Comparison of ENCODE assay signal across 22 cellular contexts in the genomic region with DNA sequence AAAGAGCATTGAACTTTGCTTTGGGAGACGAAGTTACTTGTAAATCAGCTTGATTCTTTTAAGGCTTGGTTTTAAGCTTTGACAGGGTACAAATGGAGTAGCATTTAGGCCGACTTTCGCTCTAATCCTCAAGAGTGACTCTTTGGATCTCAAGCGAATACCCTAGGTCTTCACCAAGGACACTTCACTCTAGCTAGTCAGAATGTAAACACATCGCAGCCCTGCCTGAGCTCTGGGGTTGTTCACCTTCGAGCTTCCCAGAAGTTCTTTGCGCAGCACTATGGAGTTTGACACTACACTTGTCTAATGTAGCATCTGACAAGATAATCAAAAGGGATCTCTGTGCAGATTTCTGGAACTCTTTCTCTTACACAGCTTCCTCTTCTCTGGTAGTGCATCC. TPM values are rescaled to one million over a fixed set of nuclear protein-coding genes. Genes with fewer than 3 reads are reported as not detected.
DNase-seq lines count a peak whose midpoint lies in the region; TF ChIP-seq lines count a peak whose summit lies in the region.
"Had no signal": no experiment of that assay in that cellular context is flagged by ENCODE, and none has a peak within 500 bp of the region (broad histone marks: within the 10 kb centered on the region; RNA-seq: fewer than 3 reads in every experiment).

No MANE protein-coding gene starts in this region.

- H3K9me2 ChIP-seq in hepatocyte (replicated peaks; ENCODE audit: insufficient read depth): no peaks in the 10 kb centered on the region

- no peaks in the 10 kb centered on the region for H3K27me3 Mint-ChIP-seq in MCF 10A (ENCODE audit: insufficient read depth, unreplicated experiment)
- no peaks in the 10 kb centered on the region for H3K27me3 Mint-ChIP-seq in type B pancreatic cell

- WGBS in mammary epithelial cell (ENCODE audit: low coverage, missing lambda C conversion rate): 94% methylated on average over 6 of the region's 7 CpGs
- 80% methylated on average over 7 of the region's 7 CpGs for WGBS in hepatocyte (ENCODE audit: low lambda C conversion rate, missing lambda C conversion rate)

- TF ChIP-seq CTCF in mammary epithelial cell (conservative IDR thresholded peaks at IDR 0.05 in 1 of 2, IDR thresholded peaks at IDR 0.05 in 1 of 2; ENCODE audit: extremely low read depth in 1 of 2, insufficient read depth in 1 of 2, low read depth in 1 of 2, low read length in 2 of 2): no peak
- no peak for TF ChIP-seq CTCF in MCF 10A (IDR thresholded peaks at IDR 0.05; ENCODE audit: unreplicated experiment)
- no peak for TF ChIP-seq CTCF in hepatocyte (IDR thresholded peaks at IDR 0.05; ENCODE audit: poor library complexity)
- TF ChIP-seq CTCF in type B pancreatic cell (conservative IDR thresholded peaks at IDR 0.05): no peak
- TF ChIP-seq CTCF in A673 (conservative IDR thresholded peaks at IDR 0.05; ENCODE audit: low read depth, low read length): no peak

- H3K4me2 ChIP-seq in mammary epithelial cell (ENCODE audit: insufficient read depth, low read depth, low read length) (no peak overlapping the region), hepatocyte (no peak overlapping the region)
- H3K4me2 ChIP-seq: GM23338 had no signal

- dilution Hi-C loops in mammary epithelial cell (cut with HindIII; ENCODE audit: low sequenced_read_pairs): loop anchor here (5.0 kb wide), 1 partner anchor 42 kb away; no protein-coding TSS in a partner anchor

- H2AFZ ChIP-seq in mammary epithelial cell (ENCODE audit: low read depth, low read length) (peak overlapping the region; percentile 1), hepatocyte (peak overlapping the region; percentile 24)
- H2AFZ ChIP-seq: GM23338 had no signal

- H3K4me3 Mint-ChIP-seq in MCF 10A (ENCODE audit: unreplicated experiment) (no peak overlapping the region), type B pancreatic cell (no peak overlapping the region)
- H3K4me3 Mint-ChIP-seq: CD14-positive monocyte; CD4-positive, alpha-beta T cell; CD8-positive, alpha-beta memory T cell; GM23338; HFFc6 had no signal

- H3K27me3 ChIP-seq in mammary epithelial cell (ENCODE audit: insufficient read depth, low read length) (no peaks in the 10 kb centered on the region), hepatocyte (no peaks in the 10 kb centered on the region), A673 (replicated peaks; ENCODE audit: insufficient read depth, low read depth, low read length, poor library complexity) (no peaks in the 10 kb centered on the region)
- H3K27me3 ChIP-seq: BE2C; BLaER1 treated with 17β-estradiol and CSF1 and Interleukin-3, amounts not matched to agents 10 nM and 100 nM had no signal

- H4K20me1 ChIP-seq in mammary epithelial cell (ENCODE audit: insufficient read depth, low read length): no peaks in the 10 kb centered on the region
- H4K20me1 ChIP-seq in hepatocyte (ENCODE audit: insufficient read depth, poor library complexity, severe bottlenecking): no peaks in the 10 kb centered on the region
- H4K20me1 ChIP-seq: BLaER1 treated with 17β-estradiol and CSF1 and Interleukin-3, amounts not matched to agents 10 nM and 100 nM had no signal

- CTCF ChIA-PET in mammary epithelial cell (lab: Charles Lee; ENCODE audit: low non-redundant PET) (no interaction called here), MCF 10A (lab: Yijun Ruan, JAX) (interaction anchor here (0.7 to 0.8 kb wide), 2 partner anchors 149 to 234 kb away, joined by 3 read pairs; no protein-coding TSS in a partner anchor), A673 (lab: Charles Lee) (no interaction called here)

- H3K4me3 ChIP-seq in mammary epithelial cell (replicated peaks in 1 of 3; ENCODE audit: insufficient read depth in 1 of 3, low read depth in 2 of 3, low read length in 3 of 3) (no peak overlapping the region), hepatocyte (no peak overlapping the region), A673 (ENCODE audit: low read depth, low read length, poor library complexity, severe bottlenecking) (no peak overlapping the region)
- H3K4me3 ChIP-seq: BLaER1 treated with 17β-estradiol and CSF1 and Interleukin-3, amounts not matched to agents 10 nM and 100 nM; GM12878; GM23338; HAP-1 had no signal

- H3K9me3 Mint-ChIP-seq in MCF 10A (ENCODE audit: unreplicated experiment): no peaks in the 10 kb centered on the region
- H3K9me3 Mint-ChIP-seq in type B pancreatic cell: no peaks in the 10 kb centered on the region
- H3K9me3 Mint-ChIP-seq: HFFc6 had no signal

- no peaks in the 10 kb centered on the region for H3K9me3 ChIP-seq in mammary epithelial cell (replicated peaks; ENCODE audit: insufficient read depth, low read length)
- H3K9me3 ChIP-seq in hepatocyte (ENCODE audit: low read depth): no peaks in the 10 kb centered on the region
- no peaks in the 10 kb centered on the region for H3K9me3 ChIP-seq in A673 (ENCODE audit: low read depth, low read length, poor library complexity, severe bottlenecking)
- H3K9me3 ChIP-seq: BE2C had no signal

- H3K27ac Mint-ChIP-seq in MCF 10A (ENCODE audit: low read depth, unreplicated experiment): no peak overlapping the region
- peak overlapping the region; percentile 73 for H3K27ac Mint-ChIP-seq in type B pancreatic cell
- H3K27ac Mint-ChIP-seq: CD4-positive, alpha-beta T cell; CD8-positive, alpha-beta memory T cell; GM23338; HFFc6 had no signal

- H3K36me3 Mint-ChIP-seq in MCF 10A (ENCODE audit: insufficient read depth, unreplicated experiment) (no peaks in the 10 kb centered on the region), type B pancreatic cell (no peaks in the 10 kb centered on the region)

- DNase-seq in mammary epithelial cell (no peak), MCF 10A (ENCODE audit: unreplicated experiment) (no peak), hepatocyte (ENCODE audit: low spot score) (no peak), type B pancreatic cell (ENCODE audit: extremely low spot score, unreplicated experiment) (no peak), A673 (ENCODE audit: low spot score) (no peak)
- DNase-seq in activated CD4-positive, alpha-beta T cell treated with anti-CD3 and anti-CD28 coated beads for 1 hour: no peak
- DNase-seq: ACHN; AML-193; BE2C; CD4-positive, alpha-beta T cell; CD8-positive, alpha-beta memory T cell; DMS 273 treated with DMSO at 0.1 percent for 48 hours; DMS79; EL; GDM1; HFFc6 had no signal

- POLR2A ChIA-PET in MCF 10A (lab: Yijun Ruan, JAX) (interaction anchor here (1.2 kb wide), 2 partner anchors 14 to 16 kb away, joined by 3 to 4 read pairs; no protein-coding TSS in a partner anchor), A673 (lab: Charles Lee; ENCODE audit: low non-redundant PET) (no interaction called here)

- H3K36me3 ChIP-seq in mammary epithelial cell (ENCODE audit: insufficient read depth, low read length): no peaks in the 10 kb centered on the region
- no peaks in the 10 kb centered on the region for H3K36me3 ChIP-seq in hepatocyte (replicated peaks; ENCODE audit: insufficient read depth, low read depth)
- H3K36me3 ChIP-seq in A673 (ENCODE audit: insufficient read depth, low read length, poor library complexity, severe bottlenecking): no peaks in the 10 kb centered on the region
- H3K36me3 ChIP-seq: BE2C; BLaER1 treated with 17β-estradiol and CSF1 and Interleukin-3, amounts not matched to agents 10 nM and 100 nM; HAP-1 had no signal

- H3K9ac ChIP-seq in mammary epithelial cell (ENCODE audit: insufficient read depth, low read length): no peak overlapping the region
- H3K9ac ChIP-seq: BLaER1 treated with 17β-estradiol and CSF1 and Interleukin-3, amounts not matched to agents 10 nM and 100 nM had no signal

- no peaks in the 10 kb centered on the region for H3K4me1 ChIP-seq in mammary epithelial cell (ENCODE audit: insufficient read depth, low read length)
- H3K4me1 ChIP-seq in hepatocyte (ENCODE audit: insufficient read depth): no peaks in the 10 kb centered on the region
- H3K4me1 ChIP-seq in A673 (ENCODE audit: insufficient read depth, low read length, poor library complexity, severe bottlenecking): no peaks in the 10 kb centered on the region
- H3K4me1 ChIP-seq: BE2C, HAP-1 had no signal

- no TSS peak for BruUV-seq in mammary epithelial cell (replicated peaks; lab: Mats Ljungman, UMichigan)
- BruUV-seq in MCF 10A (replicated peaks; lab: Mats Ljungman, UMichigan): no TSS peak
- no TSS peak for BruUV-seq in A673 (replicated peaks; lab: Mats Ljungman, UMichigan)

- intact Hi-C loops in mammary epithelial cell (cut with micrococcal nuclease): no loop called here
- intact Hi-C loops in MCF 10A (cut with micrococcal nuclease): no loop called here
- intact Hi-C loops in A673 (cut with micrococcal nuclease; ENCODE audit: unreplicated experiment): no loop called here

- no peaks in the 10 kb centered on the region for H3K79me2 ChIP-seq in mammary epithelial cell (ENCODE audit: insufficient read depth, low read length)
- H3K79me2 ChIP-seq in hepatocyte: no peaks in the 10 kb centered on the region

- in situ Hi-C loops in mammary epithelial cell (cut with MboI; ENCODE audit: low sequenced_read_pairs in 2 of 2): no loop called here

- H3K27ac ChIP-seq in mammary epithelial cell (ENCODE audit: insufficient read depth, low read depth, low read length): no peak overlapping the region
- peak overlapping the region; percentile 31 for H3K27ac ChIP-seq in hepatocyte
- H3K27ac ChIP-seq in A673 (ENCODE audit: low read depth, low read length, poor library complexity, severe bottlenecking): no peak overlapping the region
- H3K27ac ChIP-seq: 22Rv1; BLaER1 treated with 17β-estradiol and CSF1 and Interleukin-3, amounts not matched to agents 10 nM and 100 nM had no signal

- H3K4me1 Mint-ChIP-seq in MCF 10A (ENCODE audit: insufficient read depth, unreplicated experiment) (no peaks in the 10 kb centered on the region), type B pancreatic cell (ENCODE audit: unreplicated experiment) (no peaks in the 10 kb centered on the region)
- H3K4me1 Mint-ChIP-seq: CD8-positive, alpha-beta memory T cell had no signal

RNA-seq across cellular contexts. Expression of gene NRG4, which starts 22.3 kb away (rescaled TPM):
- total RNA-seq in mammary epithelial cell (under 1 TPM; 0.33 to 0.35 TPM), MCF 10A (2022) (not detected in 2 replicates), hepatocyte (0.50 and 0.80 TPM in 2 replicates), type B pancreatic cell (ENCODE audit: low replicate concordance) (2.4 and 3.6 TPM in 2 replicates), A673 (2021) (not detected in 2 replicates)
- polyA plus RNA-seq in mammary epithelial cell (0.62 TPM), hepatocyte (0.90 and 1.5 TPM in 2 replicates)
- not detected for polyA minus RNA-seq in mammary epithelial cell
- total RNA-seq: CD4-positive, alpha-beta T cell; CD8-positive, alpha-beta memory T cell; HFFc6 had no signal
- polyA plus RNA-seq: CD8-positive, alpha-beta memory T cell had no signal
